ENCODE assay signal across 1 cellular context in genomic region chr16:19662351-19662750, GRCh38.
TF ChIP-seq lines count a peak whose summit lies in the region.

No MANE protein-coding gene starts in this region.

TF ChIP-seq in K562, 482 proteins besides CTCF, POLR2A, EP300 and RAD21:
- TF ChIP-seq HNRNPL (IDR thresholded peaks at IDR 0.05; ENCODE audit: low read depth, low read length) = no peak
- no peak for TF ChIP-seq CBX3 (IDR thresholded peaks at IDR 0.05; ENCODE audit: borderline replicate concordance in 1 of 2, low read length in 2 of 2)
- TF ChIP-seq ZFP1 (CRISPR knock-in tag; IDR thresholded peaks at IDR 0.05) = no peak
- TF ChIP-seq HCFC1 (IDR thresholded peaks at IDR 0.05; ENCODE audit: low read depth, low read length) = no peak
- TF ChIP-seq POLR3A (IDR thresholded peaks at IDR 0.05; ENCODE audit: borderline replicate concordance, extremely low read depth, insufficient read depth, insufficient read length) = no peak
- TF ChIP-seq FOXA3 (CRISPR knock-in tag; conservative IDR thresholded peaks at IDR 0.05 in 1 of 2, IDR thresholded peaks at IDR 0.05 in 1 of 2) = peak; percentile 61 to 72; a peak in 1 of 4 replicates
